8 cellular contexts compared by ENCODE assay signal in genomic region chr17:81832608-81833159, GRCh38. TPM values are rescaled to one million over a fixed set of nuclear protein-coding genes. Genes with fewer than 3 reads are reported as not detected.
DNase-seq lines count a peak whose midpoint lies in the region; ATAC-seq and TF ChIP-seq lines count a peak whose summit lies in the region.

No MANE protein-coding gene starts in this region.

- no peaks in the 10 kb centered on the region for H3K27me3 ChIP-seq in CD4-positive, alpha-beta memory T cell (ENCODE audit: insufficient read depth, low read length)
- H3K27me3 ChIP-seq in KMS-11 (ENCODE audit: insufficient read depth, low read depth) (no peaks in the 10 kb centered on the region), prostate gland (replicated peaks; ENCODE audit: insufficient read depth) (no peaks in the 10 kb centered on the region)

- no peaks in the 10 kb centered on the region for H4K20me1 ChIP-seq in KMS-11 (ENCODE audit: insufficient read depth)

- no peaks in the 10 kb centered on the region for H3K9me3 ChIP-seq in CD4-positive, alpha-beta memory T cell (ENCODE audit: control insufficient read depth in 1 of 2, low read length in 2 of 2)
- no peaks in the 10 kb centered on the region for H3K9me3 ChIP-seq in prostate gland

- H3K27ac Mint-ChIP-seq in CD4-positive, alpha-beta memory T cell: peak overlapping the region; percentile 96 to 98 (median 97)
- H3K27ac Mint-ChIP-seq in activated T-cell treated with anti-CD3 and anti-CD28 coated beads, Interleukin-2, amount 50 U/mL, for 72 hours: peak overlapping the region; percentile 96
- H3K27ac Mint-ChIP-seq in glutamatergic neuron (ENCODE audit: unreplicated experiment): peak overlapping the region; percentile 85

- under 1% methylated on average over 43 of the region's 65 CpGs for WGBS in prostate gland

- H3K36me3 ChIP-seq in CD4-positive, alpha-beta memory T cell (ENCODE audit: insufficient read depth, low read length): no peaks in the 10 kb centered on the region
- H3K36me3 ChIP-seq in KMS-11 (ENCODE audit: insufficient read depth) (no peaks in the 10 kb centered on the region), prostate gland (no peaks in the 10 kb centered on the region)

- peak overlapping the region; percentile 89 for H3K9ac ChIP-seq in KMS-11

- peaks cover 23% of the 10 kb centered on the region for H3K4me1 ChIP-seq in CD4-positive, alpha-beta memory T cell (ENCODE audit: insufficient read depth, low read length)
- H3K4me1 ChIP-seq in KMS-11 (ENCODE audit: low read depth, poor library complexity, severe bottlenecking): peaks cover 28% of the 10 kb centered on the region
- peaks cover 8% of the 10 kb centered on the region for H3K4me1 ChIP-seq in prostate gland (replicated peaks)

- no peaks in the 10 kb centered on the region for H3K9me3 Mint-ChIP-seq in CD4-positive, alpha-beta memory T cell
- no peaks in the 10 kb centered on the region for H3K9me3 Mint-ChIP-seq in activated T-cell treated with anti-CD3 and anti-CD28 coated beads, Interleukin-2, amount 50 U/mL, for 72 hours
- peaks cover 9% of the 10 kb centered on the region for H3K9me3 Mint-ChIP-seq in glutamatergic neuron (ENCODE audit: unreplicated experiment)

- CTCF ChIA-PET in CD4-positive, alpha-beta memory T cell (lab: Charles Lee; ENCODE audit: partially characterized antibody): no interaction called here

- peaks cover 11 to 35% (median 21%) of the 10 kb centered on the region in 4 donors for H3K4me1 Mint-ChIP-seq in CD4-positive, alpha-beta memory T cell
- H3K4me1 Mint-ChIP-seq in activated T-cell treated with anti-CD3 and anti-CD28 coated beads, Interleukin-2, amount 50 U/mL, for 72 hours (ENCODE audit: low read depth): peaks cover 37% of the 10 kb centered on the region
- H3K4me1 Mint-ChIP-seq in glutamatergic neuron (ENCODE audit: low read depth, unreplicated experiment): peaks cover 17% of the 10 kb centered on the region

- peaks cover 0 to 10% of the 10 kb centered on the region in 2 donors for H3K36me3 Mint-ChIP-seq in CD4-positive, alpha-beta memory T cell
- H3K36me3 Mint-ChIP-seq in activated T-cell treated with anti-CD3 and anti-CD28 coated beads, Interleukin-2, amount 50 U/mL, for 72 hours (ENCODE audit: insufficient read depth in 2 of 2): peaks cover 0 to 6% of the 10 kb centered on the region in 2 donors
- no peaks in the 10 kb centered on the region for H3K36me3 Mint-ChIP-seq in glutamatergic neuron (ENCODE audit: unreplicated experiment)

- TF ChIP-seq CTCF in KMS-11 (conservative IDR thresholded peaks at IDR 0.05; ENCODE audit: low read depth, low read length) (no peak), glutamatergic neuron (IDR thresholded peaks at IDR 0.05; ENCODE audit: partially characterized antibody, unreplicated experiment) (no peak), prostate gland (IDR thresholded peaks at IDR 0.05) (no peak)

- H2AFZ ChIP-seq in KMS-11 (ENCODE audit: low read depth): peak overlapping the region; percentile 65

- DNase-seq in CD4-positive, alpha-beta memory T cell: peak; percentile 24 to 54 (median 41)
- DNase-seq in activated T-cell treated with anti-CD3 and anti-CD28 coated beads, Interleukin-2, amount 50 U/mL, for 72 hours: peak; percentile 67 to 72
- no peak for DNase-seq in glutamatergic neuron
- DNase-seq in prostate gland (ENCODE audit: low spot score): no peak
- DNase-seq in NCI-H2196 (lab: John Stamatoyannopoulos, UW; ENCODE audit: unreplicated experiment): no peak
- DNase-seq in iPS-NIHi7 (ENCODE audit: extremely low spot score): no peak

- peak; percentile 30 for TF ChIP-seq POLR2A in prostate gland (IDR thresholded peaks at IDR 0.05)

- ATAC-seq in GM21447 (IDR thresholded peaks at IDR 0.05; ENCODE audit: unreplicated experiment): peak; percentile 50
- peak; percentile 48 to 54 for ATAC-seq in activated T-cell treated with anti-CD3 and anti-CD28 coated beads, Interleukin-2, amount 50 U/mL, for 72 hours (replicated peaks in 1 of 2)

- peaks cover 9% of the 10 kb centered on the region; the same call in 1 of the 2 replicates for H3K79me2 ChIP-seq in KMS-11 (ENCODE audit: insufficient read depth, low read depth)

- peak overlapping the region; percentile 89 to 97 (median 94) for H3K4me3 Mint-ChIP-seq in CD4-positive, alpha-beta memory T cell
- peak overlapping the region; percentile 97 to 98 for H3K4me3 Mint-ChIP-seq in activated T-cell treated with anti-CD3 and anti-CD28 coated beads, Interleukin-2, amount 50 U/mL, for 72 hours
- H3K4me3 Mint-ChIP-seq in glutamatergic neuron (ENCODE audit: unreplicated experiment): peak overlapping the region; percentile 93

- peak overlapping the region; percentile 50 to 56 for H3K4me3 ChIP-seq in CD4-positive, alpha-beta memory T cell (ENCODE audit: low read length in 2 of 2)
- H3K4me3 ChIP-seq in KMS-11 (IDR thresholded peaks at IDR 0.05; ENCODE audit: insufficient read depth, low read depth, low read length) (no peak overlapping the region), prostate gland (peak overlapping the region; percentile 78 to 79)

- H3K4me2 ChIP-seq in KMS-11: peak overlapping the region; percentile 99

- H3K27me3 Mint-ChIP-seq in CD4-positive, alpha-beta memory T cell: no peaks in the 10 kb centered on the region
- H3K27me3 Mint-ChIP-seq in activated T-cell treated with anti-CD3 and anti-CD28 coated beads, Interleukin-2, amount 50 U/mL, for 72 hours (ENCODE audit: low read depth): no peaks in the 10 kb centered on the region
- H3K27me3 Mint-ChIP-seq in glutamatergic neuron (ENCODE audit: unreplicated experiment): peaks cover 14% of the 10 kb centered on the region

- intact Hi-C loops in CD4-positive, alpha-beta memory T cell (cut with micrococcal nuclease): loop anchor here (1.0 to 5.0 kb wide), 3 partner anchors 28 to 280 kb away; partner anchors contain the start of genes ARHGDIA, FAAP100 and P4HB
- intact Hi-C loops in prostate gland (cut with DNase I): no loop called here

- peak overlapping the region; percentile 67 for H3K27ac ChIP-seq in CD4-positive, alpha-beta memory T cell (ENCODE audit: low read depth, low read length)
- H3K27ac ChIP-seq in KMS-11: peak overlapping the region; percentile 89
- peak overlapping the region; percentile 86 for H3K27ac ChIP-seq in prostate gland

- POLR2A ChIA-PET in CD4-positive, alpha-beta memory T cell (lab: Charles Lee; ENCODE audit: partially characterized antibody): interaction anchor here (0.6 to 1.7 kb wide), 15 partner anchors 15 to 314 kb away, joined by 3 to 18 read pairs (median 4); partner anchors contain the start of genes ARHGDIA, ASPSCR1, CENPX and MRPL12

RNA-seq across cellular contexts. Expression of gene MCRIP1, which starts 0.4 kb away (rescaled TPM):
- total RNA-seq in CD4-positive, alpha-beta memory T cell: 10 to 100 TPM; 65.8 to 71.0 TPM
- 10 to 100 TPM; 66.7 to 87.2 TPM for polyA plus RNA-seq in CD4-positive, alpha-beta memory T cell
- 10 to 100 TPM; 61.9 to 77.2 TPM for total RNA-seq in activated T-cell treated with anti-CD3 and anti-CD28 coated beads, Interleukin-2, amount 50 U/mL, for 72 hours
- 218 TPM for total RNA-seq in glutamatergic neuron (ENCODE audit: unreplicated experiment)
- 100 to 1,000 TPM in 1 of 2 donors, 10 to 100 TPM in 1; 83.6 to 150 TPM for total RNA-seq in prostate gland

RNA-seq across cellular contexts. Expression of gene PPP1R27, which starts 2.2 kb away (rescaled TPM):
- not detected for total RNA-seq in CD4-positive, alpha-beta memory T cell
- under 1 TPM in 1 of 2 donors, not detected in 1; 0.18 TPM for polyA plus RNA-seq in CD4-positive, alpha-beta memory T cell
- total RNA-seq in activated T-cell treated with anti-CD3 and anti-CD28 coated beads, Interleukin-2, amount 50 U/mL, for 72 hours: not detected
- 0.81 TPM for total RNA-seq in glutamatergic neuron (ENCODE audit: unreplicated experiment)
- 1 to 10 TPM in 1 of 2 donors, not detected in 1; 1.6 TPM for total RNA-seq in prostate gland

RNA-seq across cellular contexts. Expression of gene P4HB, which starts 27.7 kb away (rescaled TPM):
- total RNA-seq in CD4-positive, alpha-beta memory T cell: 100 to 1,000 TPM; 392 to 409 TPM
- polyA plus RNA-seq in CD4-positive, alpha-beta memory T cell: 100 to 1,000 TPM; 272 to 339 TPM
- 100 to 1,000 TPM; 430 to 436 TPM for total RNA-seq in activated T-cell treated with anti-CD3 and anti-CD28 coated beads, Interleukin-2, amount 50 U/mL, for 72 hours
- total RNA-seq in glutamatergic neuron (ENCODE audit: unreplicated experiment) (259 TPM), prostate gland (1,000 to 10,000 TPM in 1 of 2 donors, 100 to 1,000 TPM in 1; 509 to 2,101 TPM)

RNA-seq across cellular contexts. Expression of gene GCGR, which starts 28.7 kb away (rescaled TPM):
- total RNA-seq in CD4-positive, alpha-beta memory T cell: not detected
- polyA plus RNA-seq in CD4-positive, alpha-beta memory T cell: not detected
- total RNA-seq in activated T-cell treated with anti-CD3 and anti-CD28 coated beads, Interleukin-2, amount 50 U/mL, for 72 hours: under 1 TPM in 1 of 2 donors, not detected in 1; 0.17 TPM
- total RNA-seq in glutamatergic neuron (ENCODE audit: unreplicated experiment) (6.7 TPM), prostate gland (under 1 TPM in 1 of 2 donors, not detected in 1; 0.97 TPM)

RNA-seq across cellular contexts. Expression of gene ARHGDIA, which starts 38.5 kb away (rescaled TPM):
- total RNA-seq in CD4-positive, alpha-beta memory T cell: 100 to 1,000 TPM; 380 to 382 TPM
- polyA plus RNA-seq in CD4-positive, alpha-beta memory T cell: 100 to 1,000 TPM in 1 of 2 donors, 10 to 100 TPM in 1; 84.8 to 205 TPM
- total RNA-seq in activated T-cell treated with anti-CD3 and anti-CD28 coated beads, Interleukin-2, amount 50 U/mL, for 72 hours: 100 to 1,000 TPM; 369 to 410 TPM
- total RNA-seq in glutamatergic neuron (ENCODE audit: unreplicated experiment) (432 TPM), prostate gland (100 to 1,000 TPM; 193 to 274 TPM)

Comparison
In these comparisons a context has a peak if more than half of its experiments do, and no peak if none do; other contexts are left out.
1. DNase-seq: peak in CD4-positive, alpha-beta memory T cell (5 of 5) and activated T-cell treated with anti-CD3 and anti-CD28 coated beads, Interleukin-2, amount 50 U/mL, for 72 hours (2 of 2); none in glutamatergic neuron (single experiment), prostate gland (single experiment), NCI-H2196 (single experiment) and iPS-NIHi7 (single experiment).
2. Peak in every context shown above with its lines, with median percentiles within 50 percentile points of each other: H3K27ac ChIP-seq, H3K27ac Mint-ChIP-seq and H3K4me3 Mint-ChIP-seq.